ENCODE assay signal across 17 cellular contexts in the genomic region with DNA sequence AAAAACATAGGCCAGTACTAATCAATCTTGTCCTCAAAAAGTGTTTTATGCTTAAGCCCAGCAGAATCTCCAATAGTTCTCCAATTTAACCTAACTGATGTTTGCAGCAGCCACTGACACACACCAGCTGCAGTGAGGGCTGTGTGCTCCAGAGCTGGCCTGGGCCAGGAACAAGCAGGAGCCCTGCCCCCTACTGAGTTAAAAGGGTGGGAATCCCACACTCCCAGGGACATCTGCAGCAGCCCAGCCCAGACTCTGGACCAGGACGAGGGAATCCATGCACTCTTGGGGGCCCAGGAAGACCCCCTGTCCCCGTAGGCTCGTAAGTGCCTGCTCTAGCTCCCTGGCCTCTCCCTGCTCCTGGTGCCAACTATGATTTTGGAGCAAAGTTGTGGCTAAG.
DNase-seq lines count a peak whose midpoint lies in the region; ATAC-seq and TF ChIP-seq lines count a peak whose summit lies in the region.
"Had no signal": no experiment of that assay in that cellular context is flagged by ENCODE, and none has a peak within 500 bp of the region (broad histone marks: within the 10 kb centered on the region; RNA-seq: fewer than 3 reads in every experiment).

No MANE protein-coding gene starts in this region.

- H2AK5ac ChIP-seq in neuronal stem cell (ENCODE audit: low read depth, low read length), result peak overlapping the region; percentile 43

- H3K4me3 Mint-ChIP-seq in stimulated activated effector memory CD8-positive, alpha-beta T cell treated with anti-CD3 and anti-CD28 coated beads, Interleukin-12 subunit alpha, Interleukin-12 subunit beta, amount 100 ng/mL, for 72 hours, result no peak overlapping the region
- H3K4me3 Mint-ChIP-seq: CD4-positive, CD25-positive, alpha-beta regulatory T cell; CD8-positive, alpha-beta memory T cell had no signal

- H3K27ac ChIP-seq in neuronal stem cell (replicated peaks; ENCODE audit: low read length) (no peak overlapping the region), Peyer's patch (no peak overlapping the region)

- no peak overlapping the region for H2BK15ac ChIP-seq in neuronal stem cell (ENCODE audit: low read length)

- no peaks in the 10 kb centered on the region for H3K79me1 ChIP-seq in neuronal stem cell (ENCODE audit: low read depth, low read length)

- no CpG with 5 or more reads among the region's 3 CpGs for WGBS in neuronal stem cell (ENCODE audit: extremely low coverage in 2 of 2, insufficient read length in 2 of 2, insufficient replicate concordance in 1 of 2), 2 donors

- H4K91ac ChIP-seq in neuronal stem cell (ENCODE audit: low read depth, low read length, poor library complexity), result no peak overlapping the region

- H3K27me3 ChIP-seq in neuronal stem cell (ENCODE audit: control insufficient read depth in 3 of 3, insufficient read depth in 3 of 3, low read depth in 1 of 3, low read length in 3 of 3) (no peaks in the 10 kb centered on the region), Peyer's patch (no peaks in the 10 kb centered on the region)
- H3K27me3 ChIP-seq: BE2C had no signal

- ATAC-seq in stimulated activated effector memory CD8-positive, alpha-beta T cell treated with anti-CD3 and anti-CD28 coated beads, Interleukin-12 subunit alpha, Interleukin-12 subunit beta, amount 100 ng/mL, for 72 hours, result peak; percentile 28

- no peak for TF ChIP-seq POLR2A in Peyer's patch (IDR thresholded peaks at IDR 0.05)

- H3K4ac ChIP-seq in neuronal stem cell (ENCODE audit: low read length), result no peak overlapping the region

- no peak overlapping the region for H3K18ac ChIP-seq in neuronal stem cell (ENCODE audit: low read length)

- H2BK12ac ChIP-seq in neuronal stem cell (ENCODE audit: low read length), result no peak overlapping the region

- peaks cover 24% of the 10 kb centered on the region for H3K9me3 Mint-ChIP-seq in stimulated activated effector memory CD8-positive, alpha-beta T cell treated with anti-CD3 and anti-CD28 coated beads, Interleukin-12 subunit alpha, Interleukin-12 subunit beta, amount 100 ng/mL, for 72 hours

- H3K14ac ChIP-seq in neuronal stem cell (ENCODE audit: low read length), result peak overlapping the region; percentile 84

- TF ChIP-seq CTCF in Peyer's patch (IDR thresholded peaks at IDR 0.05) (no peak), foreskin fibroblast (IDR thresholded peaks at IDR 0.05; ENCODE audit: low read depth, low read length) (no peak)

- H3K4me3 ChIP-seq in neuronal stem cell (ENCODE audit: low read length in 2 of 2) (no peak overlapping the region), Peyer's patch (no peak overlapping the region), foreskin fibroblast (ENCODE audit: low read depth in 1 of 2, low read length in 2 of 2) (no peak overlapping the region)

- no peak overlapping the region for H3K9ac ChIP-seq in neuronal stem cell (ENCODE audit: low read depth, low read length, poor library complexity)

- H3K9me3 ChIP-seq in neuronal stem cell (replicated peaks in 1 of 2; ENCODE audit: control insufficient read depth in 2 of 2, insufficient read depth in 1 of 2, low read depth in 1 of 2, low read length in 2 of 2), result peaks cover 0 to 2% of the 10 kb centered on the region in 2 donors
- H3K9me3 ChIP-seq in Peyer's patch, result no peaks in the 10 kb centered on the region
- H3K9me3 ChIP-seq: BE2C, Caco-2 had no signal

- no peaks in the 10 kb centered on the region for H3K36me3 Mint-ChIP-seq in stimulated activated effector memory CD8-positive, alpha-beta T cell treated with anti-CD3 and anti-CD28 coated beads, Interleukin-12 subunit alpha, Interleukin-12 subunit beta, amount 100 ng/mL, for 72 hours
- H3K36me3 Mint-ChIP-seq: CD4-positive, CD25-positive, alpha-beta regulatory T cell; CD8-positive, alpha-beta memory T cell had no signal

- H3K36me3 ChIP-seq in neuronal stem cell (replicated peaks in 1 of 2; ENCODE audit: control insufficient read depth in 2 of 2, insufficient read depth in 2 of 2, low read length in 2 of 2) (no peaks in the 10 kb centered on the region), Peyer's patch (no peaks in the 10 kb centered on the region)
- H3K36me3 ChIP-seq: BE2C had no signal

- H3K4me2 ChIP-seq in neuronal stem cell (ENCODE audit: insufficient read depth, low read length, poor library complexity, severe bottlenecking), result no peak overlapping the region

- no peak overlapping the region for H2BK120ac ChIP-seq in neuronal stem cell (ENCODE audit: low read depth, low read length)

- DNase-seq in iPS-NIHi7 (ENCODE audit: extremely low spot score) (peak; percentile 7), neuronal stem cell (ENCODE audit: low spot score) (no peak), Peyer's patch (no peak), foreskin fibroblast (no peak), DMS153 (lab: John Stamatoyannopoulos, UW) (no peak)
- no peak for DNase-seq in stimulated activated effector memory CD8-positive, alpha-beta T cell treated with anti-CD3 and anti-CD28 coated beads, Interleukin-12 subunit alpha, Interleukin-12 subunit beta, amount 100 ng/mL, for 72 hours (ENCODE audit: low spot score in 2 of 2)
- DNase-seq: ACHN; BE2C; C1 segment of cervical spinal cord; Caco-2; CD4-positive, CD25-positive, alpha-beta regulatory T cell; CD8-positive, alpha-beta memory T cell; DMS79; GDM1; GOT3; H7; IMR-90 had no signal

- no peak overlapping the region for H3K27ac Mint-ChIP-seq in stimulated activated effector memory CD8-positive, alpha-beta T cell treated with anti-CD3 and anti-CD28 coated beads, Interleukin-12 subunit alpha, Interleukin-12 subunit beta, amount 100 ng/mL, for 72 hours
- H3K27ac Mint-ChIP-seq: CD4-positive, CD25-positive, alpha-beta regulatory T cell; CD8-positive, alpha-beta memory T cell had no signal

- H3K23ac ChIP-seq in neuronal stem cell (ENCODE audit: low read depth, low read length, poor library complexity), result no peak overlapping the region

- H2BK5ac ChIP-seq in neuronal stem cell (ENCODE audit: low read length), result no peak overlapping the region

- no peak overlapping the region for H4K8ac ChIP-seq in neuronal stem cell (ENCODE audit: low read depth, low read length)

- no peak overlapping the region for H2AFZ ChIP-seq in neuronal stem cell (ENCODE audit: low read length)

- H3K4me1 ChIP-seq in neuronal stem cell (ENCODE audit: control insufficient read depth in 2 of 2, insufficient read depth in 1 of 2, low read depth in 1 of 2, low read length in 2 of 2), result no peaks in the 10 kb centered on the region
- H3K4me1 ChIP-seq in Peyer's patch, result no peaks in the 10 kb centered on the region
- H3K4me1 ChIP-seq: BE2C, Caco-2 had no signal

- H3K4me1 Mint-ChIP-seq in stimulated activated effector memory CD8-positive, alpha-beta T cell treated with anti-CD3 and anti-CD28 coated beads, Interleukin-12 subunit alpha, Interleukin-12 subunit beta, amount 100 ng/mL, for 72 hours, result no peaks in the 10 kb centered on the region
- H3K4me1 Mint-ChIP-seq: CD4-positive, CD25-positive, alpha-beta regulatory T cell; CD8-positive, alpha-beta memory T cell had no signal
